15 cellular contexts compared by ENCODE assay signal in genomic region chr1:42646056-42646455, GRCh38. TPM values are rescaled to one million over a fixed set of nuclear protein-coding genes. Genes with fewer than 3 reads are reported as not detected.
DNase-seq lines count a peak whose midpoint lies in the region; TF ChIP-seq lines count a peak whose summit lies in the region.
"Had no signal": no experiment of that assay in that cellular context is flagged by ENCODE, and none has a peak within 500 bp of the region (broad histone marks: within the 10 kb centered on the region; RNA-seq: fewer than 3 reads in every experiment).

No MANE protein-coding gene starts in this region.

- H3K27ac Mint-ChIP-seq in mesothelial cell of epicardium = no peak overlapping the region
- H3K27ac Mint-ChIP-seq: B cell; CD4-positive, alpha-beta memory T cell; H9 had no signal

- peaks cover 25% of the 10 kb centered on the region for H3K27me3 Mint-ChIP-seq in mesothelial cell of epicardium (ENCODE audit: low read depth)
- H3K27me3 Mint-ChIP-seq: B cell; CD4-positive, alpha-beta memory T cell had no signal

- no peak overlapping the region for H3K4me3 Mint-ChIP-seq in mesothelial cell of epicardium
- H3K4me3 Mint-ChIP-seq: B cell; CD4-positive, alpha-beta memory T cell; H9 had no signal

- DNase-seq in EH (ENCODE audit: low read depth) (peak; percentile 1), M059J (ENCODE audit: low read depth) (peak; percentile 4), dermis microvascular lymphatic vessel endothelial cell (ENCODE audit: low read depth in 2 of 2) (peak; percentile 21 to 74), lung microvascular endothelial cell (ENCODE audit: low read depth in 2 of 2) (peak; percentile 65 to 80), activated gamma-delta T cell treated with Interleukin-2 at 50 U/mL for 16 hours (no peak), SIG-M5 (lab: John Stamatoyannopoulos, UW) (no peak), mesothelial cell of epicardium (ENCODE audit: low spot score in 2 of 2, unreplicated experiment in 2 of 2) (no peak)
- DNase-seq: CD4-positive, alpha-beta memory T cell; NCI-H1105; NCI-H187; NCI-H446 treated with DMSO at 0.1 percent for 48 hours; NCI-H748 treated with DMSO at 0.1 percent for 48 hours; Right ventricle myocardium superior had no signal

- H3K4me1 Mint-ChIP-seq in mesothelial cell of epicardium = no peaks in the 10 kb centered on the region
- H3K4me1 Mint-ChIP-seq: B cell; CD4-positive, alpha-beta memory T cell; H9 had no signal

- no peak for TF ChIP-seq CTCF in mesothelial cell of epicardium (IDR thresholded peaks at IDR 0.05; ENCODE audit: unreplicated experiment)

- H3K36me3 Mint-ChIP-seq in mesothelial cell of epicardium = peaks cover 10% of the 10 kb centered on the region

- H3K9me3 Mint-ChIP-seq in mesothelial cell of epicardium = peaks cover 12% of the 10 kb centered on the region
- H3K9me3 Mint-ChIP-seq: H9 had no signal

RNA-seq across cellular contexts. Expression of gene PPIH, which starts 12.2 kb away (rescaled TPM):
- 88.9 and 99.8 TPM in 2 replicates for total RNA-seq in M059J (2014; rRNA removed; shearing (Covaris generic))
- total RNA-seq in dermis microvascular lymphatic vessel endothelial cell (14.9 and 23.2 TPM in 2 replicates), lung microvascular endothelial cell (12.3 and 22.4 TPM in 2 replicates), mesothelial cell of epicardium (42.5 to 44.1 TPM (median 43.3 TPM) in 3 replicates)

RNA-seq across cellular contexts. Expression of gene YBX1, which starts 36.2 kb away (rescaled TPM):
- 851 and 884 TPM in 2 replicates for total RNA-seq in M059J (2014; rRNA removed; shearing (Covaris generic))
- total RNA-seq in dermis microvascular lymphatic vessel endothelial cell (498 and 513 TPM in 2 replicates), lung microvascular endothelial cell (453 and 456 TPM in 2 replicates), mesothelial cell of epicardium (405 to 423 TPM (median 411 TPM) in 3 replicates)

Comparison
In these comparisons a context has a peak if more than half of its experiments do, and no peak if none do; other contexts are left out.
1. DNase-seq: peak in EH (single experiment), M059J (single experiment), dermis microvascular lymphatic vessel endothelial cell (2 of 2) and lung microvascular endothelial cell (2 of 2); none in activated gamma-delta T cell treated with Interleukin-2 at 50 U/mL for 16 hours (single experiment), SIG-M5 (single experiment) and mesothelial cell of epicardium (0 of 2).